Comparison of ENCODE assay signal across 8 cellular contexts in genomic region chr10:132447446-132448247, GRCh38. TPM values are rescaled to one million over a fixed set of nuclear protein-coding genes. Genes with fewer than 3 reads are reported as not detected.
DNase-seq lines count a peak whose midpoint lies in the region; ATAC-seq and TF ChIP-seq lines count a peak whose summit lies in the region.

No MANE protein-coding gene starts in this region.

- peaks cover 22% of the 10 kb centered on the region for H3K4me1 ChIP-seq in RWPE2 (ENCODE audit: insufficient read depth, poor library complexity, severe bottlenecking)

- H3K27ac ChIP-seq in RWPE2 (ENCODE audit: poor library complexity, severe bottlenecking) (peak overlapping the region; percentile 96), substantia nigra (ENCODE audit: low read depth, low read length, poor library complexity, severe bottlenecking) (no peak overlapping the region)

- no peaks in the 10 kb centered on the region for H3K36me3 Mint-ChIP-seq in activated naive CD4-positive, alpha-beta T cell treated with anti-CD3 and anti-CD28 coated beads, Interleukin-2, amount 10 ng/mL, durations not matched to agents 7 days and 5 days

- H3K27me3 Mint-ChIP-seq in activated naive CD4-positive, alpha-beta T cell treated with anti-CD3 and anti-CD28 coated beads, Interleukin-2, amount 10 ng/mL, durations not matched to agents 7 days and 5 days = no peaks in the 10 kb centered on the region

- no peaks in the 10 kb centered on the region for H3K36me3 ChIP-seq in RWPE2 (ENCODE audit: low read depth)

- intact Hi-C loops in left colon (cut with DNase I, micrococcal nuclease) = loop anchor here in 1 of 2 donors (5.0 kb wide), 1 partner anchor 55 kb away; no protein-coding TSS in a partner anchor

- no peaks in the 10 kb centered on the region for H3K27me3 ChIP-seq in RWPE2 (ENCODE audit: insufficient read depth, poor library complexity, severe bottlenecking)

- no peaks in the 10 kb centered on the region for H3K9me3 ChIP-seq in RWPE2 (ENCODE audit: severe bottlenecking)

- DNase-seq in RWPE2 (ENCODE audit: low spot score) (peak; percentile 93), left colon (peak in 1 of 2 donors; percentile 72), substantia nigra (lab: John Stamatoyannopoulos, UW) (no peak), GM19238 (ENCODE audit: insufficient read length, low spot score) (no peak)
- DNase-seq in activated naive CD4-positive, alpha-beta T cell treated with anti-CD3 and anti-CD28 coated beads, Interleukin-2, amount 10 ng/mL, durations not matched to agents 7 days and 5 days = peak; percentile 85
- peak; percentile 60 for DNase-seq in stimulated activated CD8-positive, alpha-beta memory T cell treated with anti-CD3 and anti-CD28 coated beads, Interleukin-12 subunit alpha, Interleukin-12 subunit beta, amount 100 ng/mL, for 4 hours (ENCODE audit: low read depth)

- CTCF ChIA-PET in activated naive CD4-positive, alpha-beta T cell treated with anti-CD3 and anti-CD28 coated beads, Interleukin-2, amount 10 ng/mL, durations not matched to agents 7 days and 5 days (lab: Charles Lee) = interaction anchor here (0.6 to 2.6 kb wide), 9 partner anchors 35 to 85 kb away, joined by 3 to 13 read pairs (median 4); partner anchors contain the start of gene PWWP2B

- H3K4me3 Mint-ChIP-seq in activated naive CD4-positive, alpha-beta T cell treated with anti-CD3 and anti-CD28 coated beads, Interleukin-2, amount 10 ng/mL, durations not matched to agents 7 days and 5 days = peak overlapping the region; percentile 72

- peak overlapping the region; percentile 97 for H3K27ac Mint-ChIP-seq in activated naive CD4-positive, alpha-beta T cell treated with anti-CD3 and anti-CD28 coated beads, Interleukin-2, amount 10 ng/mL, durations not matched to agents 7 days and 5 days

- TF ChIP-seq CTCF in RWPE2 (IDR thresholded peaks at IDR 0.05; ENCODE audit: poor library complexity, severe bottlenecking) = no peak

- ATAC-seq in GM18511 (IDR thresholded peaks at IDR 0.05; ENCODE audit: unreplicated experiment) = peak; percentile 32
- peak; percentile 82 for ATAC-seq in RWPE2 (ENCODE audit: low read depth)
- peak; percentile 59 for ATAC-seq in left colon
- ATAC-seq in GM21576 (IDR thresholded peaks at IDR 0.05; ENCODE audit: unreplicated experiment) = no peak

- peaks cover 58% of the 10 kb centered on the region for H3K4me1 Mint-ChIP-seq in activated naive CD4-positive, alpha-beta T cell treated with anti-CD3 and anti-CD28 coated beads, Interleukin-2, amount 10 ng/mL, durations not matched to agents 7 days and 5 days

- H3K9me3 Mint-ChIP-seq in activated naive CD4-positive, alpha-beta T cell treated with anti-CD3 and anti-CD28 coated beads, Interleukin-2, amount 10 ng/mL, durations not matched to agents 7 days and 5 days = no peaks in the 10 kb centered on the region

- H3K4me3 ChIP-seq in RWPE2 (ENCODE audit: severe bottlenecking) = peak overlapping the region; percentile 26

RNA-seq across cellular contexts. Expression of gene PWWP2B, which starts 50.6 kb away (rescaled TPM):
- total RNA-seq in left colon = 10 to 100 TPM; 51.9 to 55.3 TPM

Comparison
In these comparisons a context has a peak if more than half of its experiments do, and no peak if none do; other contexts are left out.
1. DNase-seq: peak in RWPE2 (single experiment), activated naive CD4-positive, alpha-beta T cell treated with anti-CD3 and anti-CD28 coated beads, Interleukin-2, amount 10 ng/mL, durations not matched to agents 7 days and 5 days (single experiment) and stimulated activated CD8-positive, alpha-beta memory T cell treated with anti-CD3 and anti-CD28 coated beads, Interleukin-12 subunit alpha, Interleukin-12 subunit beta, amount 100 ng/mL, for 4 hours (single experiment); none in substantia nigra (0 of 49) and GM19238 (single experiment).